ENCODE assay signal across 1 cellular context in genomic region chr12:27644446-27644845, GRCh38.
TF ChIP-seq lines count a peak whose summit lies in the region.

No MANE protein-coding gene starts in this region.

TF ChIP-seq in IMR-90, 13 proteins besides CTCF, POLR2A, EP300 and RAD21 (continued from another document):
- no peak for TF ChIP-seq CEBPB (IDR thresholded peaks at IDR 0.05; ENCODE audit: low read depth, low read length)
- TF ChIP-seq USF2 (IDR thresholded peaks at IDR 0.05; ENCODE audit: low read depth, low read length): no peak
- no peak for TF ChIP-seq MAZ (IDR thresholded peaks at IDR 0.05; ENCODE audit: borderline replicate concordance, low read depth, low read length)
- TF ChIP-seq CHD1 (IDR thresholded peaks at IDR 0.05; ENCODE audit: low read depth, low read length): no peak
- TF ChIP-seq RCOR1 (IDR thresholded peaks at IDR 0.05; ENCODE audit: insufficient replicate concordance, low read length): no peak
TF ChIP-seq in IMR-90: peak in this region for 0.
